Comparison of ENCODE assay signal across 32 cellular contexts in the genomic region with DNA sequence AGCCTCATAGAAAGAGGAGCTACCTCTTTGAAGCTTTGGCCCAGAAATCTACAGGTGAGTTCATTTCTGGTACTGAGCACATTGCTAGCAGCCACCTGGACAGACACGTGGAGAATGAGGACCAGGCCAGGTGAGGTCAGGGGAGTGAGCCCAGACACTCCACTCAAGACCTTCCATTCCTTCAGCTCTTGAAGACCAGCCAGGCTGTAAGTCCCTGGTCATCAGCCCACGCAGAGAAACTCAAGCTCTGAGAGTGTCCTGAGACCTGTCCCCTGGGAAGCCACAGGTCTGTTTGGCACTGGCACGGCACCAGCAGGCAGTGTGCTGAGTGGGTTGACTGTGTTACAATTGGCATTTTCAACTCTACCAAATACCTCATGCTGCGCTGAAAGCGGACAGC. TPM values are rescaled to one million over a fixed set of nuclear protein-coding genes. Genes with fewer than 3 reads are reported as not detected.
"Had no signal": no experiment of that assay in that cellular context is flagged by ENCODE, and none has a peak within 500 bp of the region (broad histone marks: within the 10 kb centered on the region; RNA-seq: fewer than 3 reads in every experiment).

No MANE protein-coding gene starts in this region.

- DNase-seq: colonic mucosa; cortex of kidney; effector CD8-positive, alpha-beta T cell; effector memory CD8-positive, alpha-beta T cell; endodermal cell; erythroblast; esophagus squamous epithelium; foreskin fibroblast; foreskin melanocyte; gastrocnemius medialis; glutamatergic neuron; head of caudate nucleus; heart right ventricle; hippocampal formation; left cardiac atrium; left lung; left ventricle myocardium superior; lower lobe of right lung; mesenchymal stem cell; mucosa of descending colon; naive B cell had no signal

- H3K4me3 Mint-ChIP-seq: dendritic cell treated with granulocyte-macrophage colony-stimulating factor and Interleukin-4, amounts not matched to agents 40 ng/mL and 50 ng/mL, for 4 days; effector memory CD8-positive, alpha-beta T cell; endodermal cell; mesothelial cell of epicardium; naive B cell had no signal

- H3K4me1 Mint-ChIP-seq: endodermal cell, naive B cell had no signal

- H3K36me3 Mint-ChIP-seq: mesothelial cell of epicardium, naive B cell had no signal

- H3K4me3 ChIP-seq: colonic mucosa, esophagus squamous epithelium, gastrocnemius medialis, heart right ventricle, left lung, lower lobe of right lung, mucosa of descending colon had no signal

- H3K27me3 Mint-ChIP-seq: dendritic cell treated with granulocyte-macrophage colony-stimulating factor and Interleukin-4, amounts not matched to agents 40 ng/mL and 50 ng/mL, for 4 days; naive B cell had no signal

- H3K27ac Mint-ChIP-seq: dendritic cell treated with granulocyte-macrophage colony-stimulating factor and Interleukin-4, amounts not matched to agents 40 ng/mL and 50 ng/mL, for 4 days; effector memory CD8-positive, alpha-beta T cell; endodermal cell; mesothelial cell of epicardium had no signal

- H3K9me3 Mint-ChIP-seq: dendritic cell treated with granulocyte-macrophage colony-stimulating factor and Interleukin-4, amounts not matched to agents 40 ng/mL and 50 ng/mL, for 4 days; effector memory CD8-positive, alpha-beta T cell; mesothelial cell of epicardium had no signal

- H3K9me3 ChIP-seq: colonic mucosa, esophagus squamous epithelium, gastrocnemius medialis, heart right ventricle, left lung, lower lobe of right lung, mucosa of descending colon had no signal

- ATAC-seq: effector memory CD8-positive, alpha-beta T cell; esophagus mucosa; gastrocnemius medialis; heart right ventricle; left cardiac atrium; left lung; left ventricle myocardium superior; lower lobe of right lung; mucosa of descending colon had no signal

- H3K36me3 ChIP-seq: colonic mucosa, esophagus squamous epithelium, gastrocnemius medialis, heart right ventricle, left lung, lower lobe of right lung had no signal

- H3K4me1 ChIP-seq: colonic mucosa, esophagus squamous epithelium, gastrocnemius medialis, heart right ventricle, left lung, lower lobe of right lung had no signal

- H3K27ac ChIP-seq: colonic mucosa, epithelial cell of prostate, esophagus squamous epithelium, gastrocnemius medialis, heart right ventricle, left lung, lower lobe of right lung had no signal

- H3K27me3 ChIP-seq: colonic mucosa, esophagus squamous epithelium, gastrocnemius medialis, heart right ventricle, left lung had no signal

RNA-seq across cellular contexts. Expression of a gene that starts 27.4 kb away (rescaled TPM):
- total RNA-seq: colonic mucosa, dermis microvascular lymphatic vessel endothelial cell, esophagus mucosa, esophagus squamous epithelium, gastrocnemius medialis, glomerular endothelial cell, heart right ventricle, kidney epithelial cell, left cardiac atrium, left ventricle myocardium superior, lower lobe of right lung, lung microvascular endothelial cell, mesenteric fat pad, mesothelial cell of epicardium, mucosa of descending colon, myocyte had no signal
- polyA plus RNA-seq: keratinocyte had no signal
